Comparison of ENCODE assay signal across 26 cellular contexts in genomic region chr7:99027841-99028240, GRCh38.
DNase-seq lines count a peak whose midpoint lies in the region; ATAC-seq, FAIRE-seq and TF ChIP-seq lines count a peak whose summit lies in the region.
"Had no signal": no experiment of that assay in that cellular context is flagged by ENCODE, and none has a peak within 500 bp of the region (broad histone marks: within the 10 kb centered on the region; RNA-seq: fewer than 3 reads in every experiment).

No MANE protein-coding gene starts in this region.

- no peak for DNase-seq in activated T-cell treated with anti-CD3 and anti-CD28 coated beads, Interleukin-2, amount 50 U/mL, for 72 hours
- DNase-seq in activated T-cell treated with anti-CD3 and anti-CD28 coated beads, Interleukin-2, amount 50 U/mL, for 4 hours = no peak
- DNase-seq in K562 (ENCODE audit: extremely low read depth in 1 of 4, low spot score in 3 of 4) = no peak
- peak; percentile 86 for DNase-seq in mesenteric fat pad (ENCODE audit: low spot score)
- DNase-seq in testis = peak; percentile 11
- DNase-seq in H54 (ENCODE audit: insufficient read length, low spot score) = no peak
- DNase-seq in activated CD4-positive, alpha-beta T cell treated with anti-CD3 and anti-CD28 coated beads, Interleukin-2, amount 10 ng/mL, durations not matched to agents 24 days and 14 days = no peak
- DNase-seq in NCI-H2029 treated with DMSO at 0.1 percent for 48 hours (lab: John Stamatoyannopoulos, UW) = no peak
- DNase-seq: activated CD4-positive, alpha-beta T cell treated with anti-CD3 and anti-CD28 coated beads for 48 hours; activated naive CD8-positive, alpha-beta T cell treated with anti-CD3 and anti-CD28 coated beads, Interleukin-2, amount 50 U/mL, for 24 hours; AML-193; CD8-positive, alpha-beta T cell; DMS 273 treated with DMSO at 0.1 percent for 48 hours; HFFc6; kidney; lower lobe of right lung; natural killer cell; NCI-H146; NCI-H524; uterus had no signal

- no peaks in the 10 kb centered on the region for H3K79me2 ChIP-seq in K562 (ENCODE audit: control insufficient read depth, insufficient read depth, low read length)

- TF ChIP-seq EP300 in K562 (IDR thresholded peaks at IDR 0.05; ENCODE audit: low read length) = no peak

- no peak for FAIRE-seq in K562 (lab: Jason Lieb, UNC)
- no peak for FAIRE-seq in H54 (lab: Jason Lieb, UNC)
- FAIRE-seq: A204.1, GM12891, pancreas had no signal

- no peak for ATAC-seq in activated T-cell treated with anti-CD3 and anti-CD28 coated beads, Interleukin-2, amount 50 U/mL, for 72 hours (replicated peaks in 1 of 2)
- no peak for ATAC-seq in activated T-cell treated with anti-CD3 and anti-CD28 coated beads, Interleukin-2, amount 50 U/mL, for 4 hours
- no peak for ATAC-seq in K562
- ATAC-seq: CD8-positive, alpha-beta T cell; natural killer cell; SK-N-SH treated with all-trans-retinoic acid at 6 μM for 48 hours had no signal

- no peaks in the 10 kb centered on the region for H3K27me3 ChIP-seq in K562 (ENCODE audit: control insufficient read depth in 2 of 2, insufficient read depth in 2 of 2, low read length in 2 of 2)
- H3K27me3 ChIP-seq in testis = no peaks in the 10 kb centered on the region
- H3K27me3 ChIP-seq: pancreas, uterus had no signal

- POLR2A ChIA-PET in K562 (lab: Yijun Ruan, JAX) = interaction anchor here (0.7 kb wide), 1 partner anchor 10 kb away, joined by 3 read pairs; no protein-coding TSS in a partner anchor

- H3K4me1 ChIP-seq in K562 (replicated peaks in 1 of 2; ENCODE audit: control insufficient read depth in 2 of 2, insufficient read depth in 2 of 2, low read length in 2 of 2) = no peaks in the 10 kb centered on the region
- H3K4me1 ChIP-seq in testis = peaks cover 13% of the 10 kb centered on the region
- H3K4me1 ChIP-seq: lower lobe of right lung, pancreas, uterus had no signal

- no peak overlapping the region for H3K27ac ChIP-seq in K562 (ENCODE audit: extremely low read depth, low read depth, low read length)
- H3K27ac ChIP-seq in testis = no peak overlapping the region
- H3K27ac ChIP-seq: epithelial cell of prostate, lower lobe of right lung, pancreas had no signal

- peaks cover 5% of the 10 kb centered on the region for H3K4me1 Mint-ChIP-seq in activated T-cell treated with anti-CD3 and anti-CD28 coated beads, Interleukin-2, amount 50 U/mL, for 72 hours (ENCODE audit: low read depth)
- H3K4me1 Mint-ChIP-seq in activated T-cell treated with anti-CD3 and anti-CD28 coated beads, Interleukin-2, amount 50 U/mL, for 4 hours (ENCODE audit: low read depth) = peaks cover 3% of the 10 kb centered on the region
- H3K4me1 Mint-ChIP-seq in activated CD4-positive, alpha-beta T cell treated with anti-CD3 and anti-CD28 coated beads, Interleukin-2, amount 10 ng/mL, durations not matched to agents 24 days and 14 days = peaks cover 3% of the 10 kb centered on the region

- no peak overlapping the region for H3K4me2 ChIP-seq in K562 (ENCODE audit: insufficient read depth, low read length)

- TF ChIP-seq POLR2A in K562 (conservative IDR thresholded peaks at IDR 0.05) = no peak
- no peak for TF ChIP-seq POLR2A in testis (IDR thresholded peaks at IDR 0.05)
- no peak for TF ChIP-seq POLR2A in H54 (IDR thresholded peaks at IDR 0.05; ENCODE audit: low read depth, low read length)

- no peak overlapping the region for H3K4me3 ChIP-seq in K562
- no peak overlapping the region for H3K4me3 ChIP-seq in testis
- H3K4me3 ChIP-seq: lower lobe of right lung, pancreas, uterus had no signal

- peaks cover 2 to 14% of the 10 kb centered on the region in 2 donors for H3K36me3 Mint-ChIP-seq in activated T-cell treated with anti-CD3 and anti-CD28 coated beads, Interleukin-2, amount 50 U/mL, for 72 hours (ENCODE audit: insufficient read depth in 2 of 2)
- H3K36me3 Mint-ChIP-seq in activated T-cell treated with anti-CD3 and anti-CD28 coated beads, Interleukin-2, amount 50 U/mL, for 4 hours (ENCODE audit: insufficient read depth) = peaks cover 31% of the 10 kb centered on the region
- H3K36me3 Mint-ChIP-seq in activated CD4-positive, alpha-beta T cell treated with anti-CD3 and anti-CD28 coated beads, Interleukin-2, amount 10 ng/mL, durations not matched to agents 24 days and 14 days (ENCODE audit: low read depth) = peaks cover 33% of the 10 kb centered on the region
- H3K36me3 Mint-ChIP-seq: natural killer cell had no signal

- H2AFZ ChIP-seq in K562 (ENCODE audit: low read depth, low read length) = no peak overlapping the region

- CTCF ChIA-PET in K562 (lab: Yijun Ruan, JAX; ENCODE audit: low intra/inter-chr PET ratio) = no interaction called here

- H3K36me3 ChIP-seq in K562 (ENCODE audit: control insufficient read depth, insufficient read depth, low read length) (peaks cover 50% of the 10 kb centered on the region; the same call in 2 of the 3 replicates), testis (ENCODE audit: low read depth, missing control alignments) (no peaks in the 10 kb centered on the region)
- H3K36me3 ChIP-seq: uterus had no signal

- no peak overlapping the region for H3K9ac ChIP-seq in K562 (ENCODE audit: insufficient read depth in 1 of 2, low read depth in 2 of 2, low read length in 2 of 2)

- BruUV-seq in K562 (replicated peaks; lab: Mats Ljungman, UMichigan) = no TSS peak

- TF ChIP-seq CTCF in K562 (IDR thresholded peaks at IDR 0.05 in 2 of 3, conservative IDR thresholded peaks at IDR 0.05 in 1 of 3; ENCODE audit: insufficient read depth in 2 of 3, low read depth in 1 of 3, low read length in 3 of 3) (no peak), testis (IDR thresholded peaks at IDR 0.05) (no peak)

- TF ChIP-seq RAD21 in K562 (CRISPR knock-in tag; conservative IDR thresholded peaks at IDR 0.05 in 1 of 2, IDR thresholded peaks at IDR 0.05 in 1 of 2) = no peak

- 93% methylated on average over 20 of the region's 20 CpGs for WGBS in K562 (ENCODE audit: insufficient coverage, low coverage, missing lambda C conversion rate)
- 92% methylated on average over 19 to 20 of the region's 20 CpGs for WGBS in testis, 2 donors

- no peaks in the 10 kb centered on the region for H3K27me3 Mint-ChIP-seq in activated T-cell treated with anti-CD3 and anti-CD28 coated beads, Interleukin-2, amount 50 U/mL, for 72 hours (ENCODE audit: low read depth)
- no peaks in the 10 kb centered on the region for H3K27me3 Mint-ChIP-seq in activated T-cell treated with anti-CD3 and anti-CD28 coated beads, Interleukin-2, amount 50 U/mL, for 4 hours (ENCODE audit: low read depth)
- no peaks in the 10 kb centered on the region for H3K27me3 Mint-ChIP-seq in activated CD4-positive, alpha-beta T cell treated with anti-CD3 and anti-CD28 coated beads, Interleukin-2, amount 10 ng/mL, durations not matched to agents 24 days and 14 days
- H3K27me3 Mint-ChIP-seq: activated naive CD8-positive, alpha-beta T cell treated with anti-CD3 and anti-CD28 coated beads, Interleukin-2, amount 50 U/mL, for 24 hours had no signal

- H3K9me3 ChIP-seq in K562 (replicated peaks; ENCODE audit: control insufficient read depth, insufficient read depth, low read depth, low read length) (no peaks in the 10 kb centered on the region), testis (no peaks in the 10 kb centered on the region)
- H3K9me3 ChIP-seq: pancreas, uterus had no signal

- H3K9me3 Mint-ChIP-seq in activated T-cell treated with anti-CD3 and anti-CD28 coated beads, Interleukin-2, amount 50 U/mL, for 72 hours = no peaks in the 10 kb centered on the region
- no peaks in the 10 kb centered on the region for H3K9me3 Mint-ChIP-seq in activated T-cell treated with anti-CD3 and anti-CD28 coated beads, Interleukin-2, amount 50 U/mL, for 4 hours
- H3K9me3 Mint-ChIP-seq in activated CD4-positive, alpha-beta T cell treated with anti-CD3 and anti-CD28 coated beads, Interleukin-2, amount 10 ng/mL, durations not matched to agents 24 days and 14 days = no peaks in the 10 kb centered on the region
- H3K9me3 Mint-ChIP-seq: activated naive CD8-positive, alpha-beta T cell treated with anti-CD3 and anti-CD28 coated beads, Interleukin-2, amount 50 U/mL, for 24 hours; activated T-helper 2 cell treated with anti-CD3 and anti-CD28 coated beads, Interferon-gamma antibody, Interleukin-2, Interleukin-4, amounts not matched to agents 10 μg/mL and 5 μg/mL and 100 μg/mL, durations not matched to agents 14 hours and 24 hours and 36 hours; CD8-positive, alpha-beta T cell; HFFc6; natural killer cell had no signal

- in situ Hi-C loops in K562 (cut with MboI) = no loop called here

- intact Hi-C loops in K562 (cut with micrococcal nuclease) = no loop called here
- intact Hi-C loops in testis (cut with DNase I; ENCODE audit: low total_unique reads) = no loop called here
- intact Hi-C loops in activated CD4-positive, alpha-beta T cell treated with anti-CD3 and anti-CD28 coated beads, Interleukin-2, amount 10 ng/mL, durations not matched to agents 24 days and 14 days (cut with micrococcal nuclease) = no loop called here

- H4K20me1 ChIP-seq in K562 (replicated peaks; ENCODE audit: control insufficient read depth, insufficient read depth, low read length) = no peaks in the 10 kb centered on the region

- H3K4me3 Mint-ChIP-seq in activated T-cell treated with anti-CD3 and anti-CD28 coated beads, Interleukin-2, amount 50 U/mL, for 72 hours = no peak overlapping the region
- no peak overlapping the region for H3K4me3 Mint-ChIP-seq in activated T-cell treated with anti-CD3 and anti-CD28 coated beads, Interleukin-2, amount 50 U/mL, for 4 hours
- H3K4me3 Mint-ChIP-seq in activated CD4-positive, alpha-beta T cell treated with anti-CD3 and anti-CD28 coated beads, Interleukin-2, amount 10 ng/mL, durations not matched to agents 24 days and 14 days = no peak overlapping the region
- H3K4me3 Mint-ChIP-seq: activated naive CD8-positive, alpha-beta T cell treated with anti-CD3 and anti-CD28 coated beads, Interleukin-2, amount 50 U/mL, for 24 hours; CD8-positive, alpha-beta T cell; HFFc6; natural killer cell had no signal

- H3K9me1 ChIP-seq in K562 (ENCODE audit: control insufficient read depth, insufficient read depth, low read length) = no peaks in the 10 kb centered on the region

- peak overlapping the region; percentile 52 for H3K27ac Mint-ChIP-seq in activated T-cell treated with anti-CD3 and anti-CD28 coated beads, Interleukin-2, amount 50 U/mL, for 72 hours
- H3K27ac Mint-ChIP-seq in activated CD4-positive, alpha-beta T cell treated with anti-CD3 and anti-CD28 coated beads, Interleukin-2, amount 10 ng/mL, durations not matched to agents 24 days and 14 days = no peak overlapping the region
- H3K27ac Mint-ChIP-seq: activated T-helper 2 cell treated with anti-CD3 and anti-CD28 coated beads, Interferon-gamma antibody, Interleukin-2, Interleukin-4, amounts not matched to agents 10 μg/mL and 5 μg/mL and 100 μg/mL, durations not matched to agents 14 hours and 24 hours and 36 hours had no signal

TF ChIP-seq in K562, 482 proteins besides CTCF, POLR2A, EP300 and RAD21 (continues in another document):
- peak; percentile 39; the same call in 1 of the 2 replicates for TF ChIP-seq POLR2G (IDR thresholded peaks at IDR 0.05; ENCODE audit: low read depth, low read length)

Comparison
In these comparisons a context has a peak if more than half of its experiments do, and no peak if none do; other contexts are left out.
1. DNase-seq: peak in mesenteric fat pad (single experiment) and testis (single experiment); none in activated T-cell treated with anti-CD3 and anti-CD28 coated beads, Interleukin-2, amount 50 U/mL, for 72 hours (0 of 2), activated T-cell treated with anti-CD3 and anti-CD28 coated beads, Interleukin-2, amount 50 U/mL, for 4 hours (single experiment), K562 (0 of 4), H54 (single experiment), activated CD4-positive, alpha-beta T cell treated with anti-CD3 and anti-CD28 coated beads, Interleukin-2, amount 10 ng/mL, durations not matched to agents 24 days and 14 days (single experiment) and NCI-H2029 treated with DMSO at 0.1 percent for 48 hours (single experiment).